16 cellular contexts compared by ENCODE assay signal in the genomic region with DNA sequence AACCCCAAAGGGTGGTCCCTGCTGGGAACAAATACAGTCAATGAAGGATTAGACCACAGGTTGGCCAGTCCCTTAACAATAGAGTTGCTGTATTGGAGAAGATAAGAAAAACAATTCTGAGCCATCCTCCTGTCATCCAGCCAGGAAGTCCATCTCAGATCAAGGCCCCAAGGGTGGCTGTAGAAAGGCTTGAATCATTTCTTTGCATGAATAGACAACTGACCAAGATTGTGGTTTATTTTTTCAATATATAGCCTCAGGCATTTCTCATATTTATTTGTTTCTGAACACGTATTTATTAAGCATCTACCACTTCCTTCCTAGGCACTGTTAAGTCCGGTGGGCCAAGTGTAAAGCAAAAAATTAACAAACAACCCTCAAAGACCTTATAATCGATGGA.
DNase-seq lines count a peak whose midpoint lies in the region; FAIRE-seq and TF ChIP-seq lines count a peak whose summit lies in the region.
"Had no signal": no experiment of that assay in that cellular context is flagged by ENCODE, and none has a peak within 500 bp of the region (broad histone marks: within the 10 kb centered on the region; RNA-seq: fewer than 3 reads in every experiment).

No MANE protein-coding gene starts in this region.

- H3K4me1 ChIP-seq in PC-9 (replicated peaks; ENCODE audit: insufficient read depth): peaks cover 28% of the 10 kb centered on the region
- H3K4me1 ChIP-seq in Caco-2: no peaks in the 10 kb centered on the region
- H3K4me1 ChIP-seq: BLaER1 had no signal

- no TSS peak for BruUV-seq in PC-9 (replicated peaks; lab: Mats Ljungman, UMichigan)
- BruUV-seq in Caco-2 (replicated peaks; lab: Mats Ljungman, UMichigan): no TSS peak

- no peak overlapping the region for H3K27ac Mint-ChIP-seq in Caco-2 (ENCODE audit: unreplicated experiment)
- H3K27ac Mint-ChIP-seq: CD8-positive, alpha-beta memory T cell had no signal

- no peaks in the 10 kb centered on the region for H4K20me1 ChIP-seq in PC-9 (ENCODE audit: insufficient read depth)
- H4K20me1 ChIP-seq: BLaER1 had no signal

- H3K36me3 Mint-ChIP-seq in Caco-2 (ENCODE audit: insufficient read depth, unreplicated experiment): no peaks in the 10 kb centered on the region
- H3K36me3 Mint-ChIP-seq: CD8-positive, alpha-beta memory T cell had no signal

- peaks cover 17% of the 10 kb centered on the region; the same call in 1 of the 2 replicates for H3F3A ChIP-seq in PC-9 (ENCODE audit: insufficient read depth, low read depth)

- H3K9me3 ChIP-seq in PC-9 (ENCODE audit: insufficient read depth, low read depth): no peaks in the 10 kb centered on the region
- no peaks in the 10 kb centered on the region for H3K9me3 ChIP-seq in Caco-2
- H3K9me3 ChIP-seq: BLaER1 had no signal

- CTCF ChIA-PET in PC-9 (lab: Charles Lee) (no interaction called here), Caco-2 (lab: Charles Lee) (no interaction called here)

- TF ChIP-seq CTCF in PC-9 (conservative IDR thresholded peaks at IDR 0.05) (no peak), bronchial epithelial cell (IDR thresholded peaks at IDR 0.05; ENCODE audit: insufficient read depth, low read length, severe bottlenecking) (no peak), Caco-2 (IDR thresholded peaks at IDR 0.05; ENCODE audit: insufficient read depth in 1 of 2, low read depth in 1 of 2, low read length in 1 of 2, severe bottlenecking in 1 of 2, unreplicated experiment in 1 of 2) (no peak)

- H3K27ac ChIP-seq in PC-9: peak overlapping the region; percentile 77
- H3K27ac ChIP-seq: BLaER1, GM23248, HL-60 had no signal

- no peak for FAIRE-seq in bronchial epithelial cell (lab: Jason Lieb, UNC)
- FAIRE-seq: GM18507, H54 had no signal

- H3K4me1 Mint-ChIP-seq in Caco-2 (ENCODE audit: low read depth, unreplicated experiment): peaks cover 7% of the 10 kb centered on the region
- H3K4me1 Mint-ChIP-seq: CD8-positive, alpha-beta memory T cell had no signal

- no peaks in the 10 kb centered on the region for H3K9me2 ChIP-seq in PC-9 (ENCODE audit: insufficient read depth)

- H3K27me3 ChIP-seq in PC-9 (ENCODE audit: insufficient read depth, low read depth): no peaks in the 10 kb centered on the region
- no peaks in the 10 kb centered on the region for H3K27me3 ChIP-seq in bronchial epithelial cell (ENCODE audit: control insufficient read depth, insufficient read depth, low read length)
- H3K27me3 ChIP-seq in Caco-2 (replicated peaks; ENCODE audit: control insufficient read depth, insufficient read depth, low read length): no peaks in the 10 kb centered on the region
- H3K27me3 ChIP-seq: BLaER1 had no signal

- POLR2A ChIA-PET in PC-9 (lab: Charles Lee; ENCODE audit: unreplicated experiment) (no interaction called here), Caco-2 (lab: Charles Lee) (no interaction called here)

- no peaks in the 10 kb centered on the region for H3K36me3 ChIP-seq in PC-9 (ENCODE audit: low read depth)
- H3K36me3 ChIP-seq in bronchial epithelial cell (ENCODE audit: control insufficient read depth, insufficient read depth, low read length): no peaks in the 10 kb centered on the region
- no peaks in the 10 kb centered on the region for H3K36me3 ChIP-seq in Caco-2 (ENCODE audit: control insufficient read depth, insufficient read depth, low read length)
- H3K36me3 ChIP-seq: BLaER1 had no signal

- H2AFZ ChIP-seq in PC-9: no peak overlapping the region
- H2AFZ ChIP-seq: GM23248 had no signal

- H3K9me3 Mint-ChIP-seq in Caco-2 (ENCODE audit: unreplicated experiment): no peaks in the 10 kb centered on the region
- H3K9me3 Mint-ChIP-seq: CD8-positive, alpha-beta memory T cell had no signal

- peak overlapping the region; percentile 59 for H3K4me2 ChIP-seq in PC-9
- H3K4me2 ChIP-seq: BLaER1 had no signal

- H3K4me3 ChIP-seq in PC-9 (no peak overlapping the region), bronchial epithelial cell (ENCODE audit: low read depth, low read length) (no peak overlapping the region), Caco-2 (ENCODE audit: low read depth, low read length) (no peak overlapping the region)
- H3K4me3 ChIP-seq: BLaER1, GM23248 had no signal

- intact Hi-C loops in PC-9 (cut with micrococcal nuclease; ENCODE audit: unreplicated experiment) (no loop called here), Caco-2 (cut with micrococcal nuclease; ENCODE audit: unreplicated experiment) (no loop called here)

- DNase-seq in ELR (ENCODE audit: low read depth): peak; percentile 29
- DNase-seq in PC-9: peak in 1 of 2 experiments; percentile 65
- DNase-seq in bronchial epithelial cell (ENCODE audit: low read depth): peak; percentile 77
- peak; percentile 67 for DNase-seq in kidney tubule cell (ENCODE audit: low spot score)
- DNase-seq in glomerular visceral epithelial cell (ENCODE audit: extremely low spot score): no peak
- DNase-seq in epidermal melanocyte (ENCODE audit: insufficient read length, low spot score): no peak
- DNase-seq in Caco-2: no peak
- DNase-seq: 8988T; AML-193; CD8-positive, alpha-beta memory T cell; DMS53; GM23248 had no signal

- H3K27me3 Mint-ChIP-seq in Caco-2 (ENCODE audit: insufficient read depth, unreplicated experiment): no peaks in the 10 kb centered on the region

- no peak overlapping the region for H3K4me3 Mint-ChIP-seq in Caco-2 (ENCODE audit: unreplicated experiment)
- H3K4me3 Mint-ChIP-seq: CD8-positive, alpha-beta memory T cell had no signal

- no peaks in the 10 kb centered on the region for H3K79me2 ChIP-seq in PC-9 (ENCODE audit: low read depth)

Comparison
In these comparisons a context has a peak if more than half of its experiments do, and no peak if none do; other contexts are left out.
1. DNase-seq: peak in ELR (single experiment), bronchial epithelial cell (single experiment) and kidney tubule cell (single experiment); none in glomerular visceral epithelial cell (single experiment), epidermal melanocyte (single experiment) and Caco-2 (0 of 2).